18 cellular contexts compared by ENCODE assay signal in genomic region chr11:124840666-124841065, GRCh38. TPM values are rescaled to one million over a fixed set of nuclear protein-coding genes. Genes with fewer than 3 reads are reported as not detected.
DNase-seq lines count a peak whose midpoint lies in the region; ATAC-seq and TF ChIP-seq lines count a peak whose summit lies in the region.
"Had no signal": no experiment of that assay in that cellular context is flagged by ENCODE, and none has a peak within 500 bp of the region (broad histone marks: within the 10 kb centered on the region; RNA-seq: fewer than 3 reads in every experiment).

No MANE protein-coding gene starts in this region.

- H3K27me3 Mint-ChIP-seq in natural killer cell (ENCODE audit: low read depth in 2 of 2) (peaks cover 62 to 81% of the 10 kb centered on the region in 2 donors), endothelial cell (ENCODE audit: unreplicated experiment) (peaks cover 26% of the 10 kb centered on the region), neural crest cell (ENCODE audit: low read depth) (peaks cover 29% of the 10 kb centered on the region)
- H3K27me3 Mint-ChIP-seq in natural killer cell treated with Interleukin-12 subunit alpha and Interleukin-12 subunit beta and Interleukin-15 and Interleukin-18, amount 100 ng/mL, for 72 hours = peaks cover 59 to 74% of the 10 kb centered on the region in 2 donors

- H3K4me1 Mint-ChIP-seq in natural killer cell = peaks cover 6 to 9% of the 10 kb centered on the region in 2 donors
- peaks cover 11 to 12% of the 10 kb centered on the region in 2 donors for H3K4me1 Mint-ChIP-seq in natural killer cell treated with Interleukin-12 subunit alpha and Interleukin-12 subunit beta and Interleukin-15 and Interleukin-18, amount 100 ng/mL, for 72 hours (ENCODE audit: low read depth in 2 of 2)
- peaks cover 13% of the 10 kb centered on the region for H3K4me1 Mint-ChIP-seq in endothelial cell (ENCODE audit: unreplicated experiment)
- H3K4me1 Mint-ChIP-seq in neural crest cell = peaks cover 33% of the 10 kb centered on the region

- ATAC-seq in natural killer cell = no peak
- no peak for ATAC-seq in natural killer cell treated with Interleukin-12 subunit alpha and Interleukin-12 subunit beta and Interleukin-15 and Interleukin-18, amount 100 ng/mL, for 72 hours
- no peak for ATAC-seq in left lobe of liver
- no peak for ATAC-seq in HG02798 (IDR thresholded peaks at IDR 0.05; ENCODE audit: poor library complexity, unreplicated experiment)
- ATAC-seq: GM12878 had no signal

- no peak overlapping the region for H3K27ac Mint-ChIP-seq in natural killer cell
- no peak overlapping the region for H3K27ac Mint-ChIP-seq in natural killer cell treated with Interleukin-12 subunit alpha and Interleukin-12 subunit beta and Interleukin-15 and Interleukin-18, amount 100 ng/mL, for 72 hours
- H3K27ac Mint-ChIP-seq in endothelial cell (ENCODE audit: unreplicated experiment) = no peak overlapping the region
- H3K27ac Mint-ChIP-seq in neural crest cell (ENCODE audit: unreplicated experiment) = no peak overlapping the region
- H3K27ac Mint-ChIP-seq: CD14-positive monocyte; CD4-positive, alpha-beta memory T cell; H9 had no signal

- no peaks in the 10 kb centered on the region for H3K9me3 Mint-ChIP-seq in natural killer cell
- H3K9me3 Mint-ChIP-seq in natural killer cell treated with Interleukin-12 subunit alpha and Interleukin-12 subunit beta and Interleukin-15 and Interleukin-18, amount 100 ng/mL, for 72 hours = no peaks in the 10 kb centered on the region
- no peaks in the 10 kb centered on the region for H3K9me3 Mint-ChIP-seq in endothelial cell (ENCODE audit: unreplicated experiment)
- H3K9me3 Mint-ChIP-seq in neural crest cell = no peaks in the 10 kb centered on the region

- H3K36me3 Mint-ChIP-seq in natural killer cell (no peaks in the 10 kb centered on the region), endothelial cell (ENCODE audit: low read depth, unreplicated experiment) (peaks cover 6% of the 10 kb centered on the region), neural crest cell (ENCODE audit: low read depth) (no peaks in the 10 kb centered on the region)
- H3K36me3 Mint-ChIP-seq in natural killer cell treated with Interleukin-12 subunit alpha and Interleukin-12 subunit beta and Interleukin-15 and Interleukin-18, amount 100 ng/mL, for 72 hours = no peaks in the 10 kb centered on the region
- H3K36me3 Mint-ChIP-seq: CD4-positive, alpha-beta memory T cell had no signal

- intact Hi-C loops in natural killer cell (cut with micrococcal nuclease) = no loop called here

- DNase-seq in natural killer cell = no peak
- DNase-seq in natural killer cell treated with Interleukin-12 subunit alpha and Interleukin-12 subunit beta and Interleukin-15 and Interleukin-18, amount 100 ng/mL, for 72 hours (ENCODE audit: low spot score) = no peak
- no peak for DNase-seq in endothelial cell (ENCODE audit: low spot score)
- no peak for DNase-seq in neural crest cell (ENCODE audit: low read depth, low spot score)
- no peak for DNase-seq in left lobe of liver (ENCODE audit: low spot score)
- DNase-seq in putamen (ENCODE audit: low spot score) = no peak
- DNase-seq: 8988T; Calu3; CD4-positive, alpha-beta memory T cell; DND-41; H9; IMR-90 had no signal

- TF ChIP-seq CTCF in natural killer cell (IDR thresholded peaks at IDR 0.05) = no peak
- no peak for TF ChIP-seq CTCF in endothelial cell (IDR thresholded peaks at IDR 0.05; ENCODE audit: unreplicated experiment)
- TF ChIP-seq CTCF in neural crest cell (conservative IDR thresholded peaks at IDR 0.05) = no peak

- H3K4me3 Mint-ChIP-seq in natural killer cell (peak overlapping the region; percentile 32), endothelial cell (ENCODE audit: unreplicated experiment) (peak overlapping the region; percentile 50), neural crest cell (peak overlapping the region; percentile 78)
- no peak overlapping the region for H3K4me3 Mint-ChIP-seq in natural killer cell treated with Interleukin-12 subunit alpha and Interleukin-12 subunit beta and Interleukin-15 and Interleukin-18, amount 100 ng/mL, for 72 hours

RNA-seq across cellular contexts. Expression of gene ROBO3, which starts 24.6 kb away (rescaled TPM):
- total RNA-seq in natural killer cell (10 to 100 TPM; 16.9 to 23.8 (median 22.7) TPM), endothelial cell (ENCODE audit: unreplicated experiment) (40.0 TPM), neural crest cell (17.8 and 19.7 TPM in 2 replicates), left lobe of liver (1.5 TPM)
- 1 to 10 TPM; 5.3 to 7.9 TPM for total RNA-seq in natural killer cell treated with Interleukin-12 subunit alpha and Interleukin-12 subunit beta and Interleukin-15 and Interleukin-18, amount 100 ng/mL, for 72 hours

RNA-seq across cellular contexts. Expression of gene MSANTD2, which starts 40.5 kb away (rescaled TPM):
- 10 to 100 TPM; 10.1 to 14.1 (median 13.3) TPM for total RNA-seq in natural killer cell
- 10 to 100 TPM; 10.5 to 20.4 TPM for total RNA-seq in natural killer cell treated with Interleukin-12 subunit alpha and Interleukin-12 subunit beta and Interleukin-15 and Interleukin-18, amount 100 ng/mL, for 72 hours
- total RNA-seq in endothelial cell (ENCODE audit: unreplicated experiment) = 32.4 TPM
- total RNA-seq in neural crest cell = 28.7 and 29.0 TPM in 2 replicates
- total RNA-seq in left lobe of liver = 4.9 TPM

RNA-seq across cellular contexts. Expression of gene ROBO4, which starts 57.0 kb away (rescaled TPM):
- total RNA-seq in natural killer cell (not detected), endothelial cell (ENCODE audit: unreplicated experiment) (28.8 TPM), neural crest cell (0.05 and 0.07 TPM in 2 replicates), left lobe of liver (6.3 TPM)
- total RNA-seq in natural killer cell treated with Interleukin-12 subunit alpha and Interleukin-12 subunit beta and Interleukin-15 and Interleukin-18, amount 100 ng/mL, for 72 hours = not detected
- total RNA-seq: A673; Calu3; CD4-positive, alpha-beta memory T cell; G401; GM12878; H1; H9 had no signal
